ENCODE assay signal across 2 cellular contexts in the genomic region with DNA sequence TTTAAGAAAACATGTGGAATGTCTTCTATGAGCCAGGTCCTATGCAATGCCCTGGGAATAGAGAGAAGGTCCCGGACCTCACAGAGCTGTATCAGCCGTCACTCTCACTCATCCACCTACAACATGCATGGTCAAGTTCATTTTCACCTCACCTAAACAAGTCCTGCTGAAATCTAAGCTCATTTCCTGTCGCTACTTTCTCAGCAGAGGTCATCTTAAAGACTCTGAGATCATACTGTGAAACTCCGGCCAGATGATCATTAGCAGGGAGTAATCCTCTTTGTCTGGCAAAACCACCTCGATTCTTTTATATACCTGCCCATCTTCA.
TF ChIP-seq lines count a peak whose summit lies in the region.

No MANE protein-coding gene starts in this region.

TF ChIP-seq in GM23338, 12 proteins besides CTCF, POLR2A, EP300 and RAD21 (continued from another document):
- TF ChIP-seq EZH2phosphoT487 (IDR thresholded peaks at IDR 0.05; ENCODE audit: unreplicated experiment) (no peak), EZH2 (IDR thresholded peaks at IDR 0.05; ENCODE audit: low read depth, unreplicated experiment) (no peak), POLR2AphosphoS5 (IDR thresholded peaks at IDR 0.05; ENCODE audit: low read depth) (no peak), STAT1 (IDR thresholded peaks at IDR 0.05; ENCODE audit: unreplicated experiment) (no peak), ZNF331 (CRISPR knock-in tag; IDR thresholded peaks at IDR 0.05; ENCODE audit: low read depth) (no peak), ZNF114 (CRISPR knock-in tag; IDR thresholded peaks at IDR 0.05) (no peak), JUNB (IDR thresholded peaks at IDR 0.05; ENCODE audit: unreplicated experiment) (no peak)
- TF ChIP-seq, protein P1, sequence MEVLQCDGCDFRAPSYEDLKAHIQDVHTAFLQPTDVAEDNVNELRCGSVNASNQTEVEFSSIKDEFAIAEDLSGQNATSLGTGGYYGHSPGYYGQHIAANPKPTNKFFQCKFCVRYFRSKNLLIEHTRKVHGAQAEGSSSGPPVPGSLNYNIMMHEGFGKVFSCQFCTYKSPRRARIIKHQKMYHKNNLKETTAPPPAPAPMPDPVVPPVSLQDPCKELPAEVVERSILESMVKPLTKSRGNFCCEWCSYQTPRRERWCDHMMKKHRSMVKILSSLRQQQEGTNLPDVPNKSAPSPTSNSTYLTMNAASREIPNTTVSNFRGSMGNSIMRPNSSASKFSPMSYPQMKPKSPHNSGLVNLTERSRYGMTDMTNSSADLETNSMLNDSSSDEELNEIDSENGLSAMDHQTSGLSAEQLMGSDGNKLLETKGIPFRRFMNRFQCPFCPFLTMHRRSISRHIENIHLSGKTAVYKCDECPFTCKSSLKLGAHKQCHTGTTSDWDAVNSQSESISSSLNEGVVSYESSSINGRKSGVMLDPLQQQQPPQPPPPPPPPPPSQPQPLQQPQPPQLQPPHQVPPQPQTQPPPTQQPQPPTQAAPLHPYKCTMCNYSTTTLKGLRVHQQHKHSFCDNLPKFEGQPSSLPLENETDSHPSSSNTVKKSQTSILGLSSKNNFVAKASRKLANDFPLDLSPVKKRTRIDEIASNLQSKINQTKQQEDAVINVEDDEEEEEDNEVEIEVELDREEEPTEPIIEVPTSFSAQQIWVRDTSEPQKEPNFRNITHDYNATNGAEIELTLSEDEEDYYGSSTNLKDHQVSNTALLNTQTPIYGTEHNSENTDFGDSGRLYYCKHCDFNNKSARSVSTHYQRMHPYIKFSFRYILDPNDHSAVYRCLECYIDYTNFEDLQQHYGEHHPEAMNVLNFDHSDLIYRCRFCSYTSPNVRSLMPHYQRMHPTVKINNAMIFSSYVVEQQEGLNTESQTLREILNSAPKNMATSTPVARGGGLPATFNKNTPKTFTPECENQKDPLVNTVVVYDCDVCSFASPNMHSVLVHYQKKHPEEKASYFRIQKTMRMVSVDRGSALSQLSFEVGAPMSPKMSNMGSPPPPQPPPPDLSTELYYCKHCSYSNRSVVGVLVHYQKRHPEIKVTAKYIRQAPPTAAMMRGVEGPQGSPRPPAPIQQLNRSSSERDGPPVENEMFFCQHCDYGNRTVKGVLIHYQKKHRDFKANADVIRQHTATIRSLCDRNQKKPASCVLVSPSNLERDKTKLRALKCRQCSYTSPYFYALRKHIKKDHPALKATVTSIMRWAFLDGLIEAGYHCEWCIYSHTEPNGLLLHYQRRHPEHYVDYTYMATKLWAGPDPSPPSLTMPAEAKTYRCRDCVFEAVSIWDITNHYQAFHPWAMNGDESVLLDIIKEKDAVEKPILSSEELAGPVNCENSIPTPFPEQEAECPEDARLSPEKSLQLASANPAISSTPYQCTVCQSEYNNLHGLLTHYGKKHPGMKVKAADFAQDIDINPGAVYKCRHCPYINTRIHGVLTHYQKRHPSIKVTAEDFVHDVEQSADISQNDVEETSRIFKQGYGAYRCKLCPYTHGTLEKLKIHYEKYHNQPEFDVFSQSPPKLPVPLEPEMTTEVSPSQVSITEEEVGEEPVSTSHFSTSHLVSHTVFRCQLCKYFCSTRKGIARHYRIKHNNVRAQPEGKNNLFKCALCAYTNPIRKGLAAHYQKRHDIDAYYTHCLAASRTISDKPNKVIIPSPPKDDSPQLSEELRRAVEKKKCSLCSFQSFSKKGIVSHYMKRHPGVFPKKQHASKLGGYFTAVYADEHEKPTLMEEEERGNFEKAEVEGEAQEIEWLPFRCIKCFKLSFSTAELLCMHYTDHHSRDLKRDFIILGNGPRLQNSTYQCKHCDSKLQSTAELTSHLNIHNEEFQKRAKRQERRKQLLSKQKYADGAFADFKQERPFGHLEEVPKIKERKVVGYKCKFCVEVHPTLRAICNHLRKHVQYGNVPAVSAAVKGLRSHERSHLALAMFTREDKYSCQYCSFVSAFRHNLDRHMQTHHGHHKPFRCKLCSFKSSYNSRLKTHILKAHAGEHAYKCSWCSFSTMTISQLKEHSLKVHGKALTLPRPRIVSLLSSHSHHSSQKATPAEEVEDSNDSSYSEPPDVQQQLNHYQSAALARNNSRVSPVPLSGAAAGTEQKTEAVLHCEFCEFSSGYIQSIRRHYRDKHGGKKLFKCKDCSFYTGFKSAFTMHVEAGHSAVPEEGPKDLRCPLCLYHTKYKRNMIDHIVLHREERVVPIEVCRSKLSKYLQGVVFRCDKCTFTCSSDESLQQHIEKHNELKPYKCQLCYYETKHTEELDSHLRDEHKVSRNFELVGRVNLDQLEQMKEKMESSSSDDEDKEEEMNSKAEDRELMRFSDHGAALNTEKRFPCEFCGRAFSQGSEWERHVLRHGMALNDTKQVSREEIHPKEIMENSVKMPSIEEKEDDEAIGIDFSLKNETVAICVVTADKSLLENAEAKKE (CRISPR knock-in tag; IDR thresholded peaks at IDR 0.05) = no peak
- TF ChIP-seq, protein P2, sequence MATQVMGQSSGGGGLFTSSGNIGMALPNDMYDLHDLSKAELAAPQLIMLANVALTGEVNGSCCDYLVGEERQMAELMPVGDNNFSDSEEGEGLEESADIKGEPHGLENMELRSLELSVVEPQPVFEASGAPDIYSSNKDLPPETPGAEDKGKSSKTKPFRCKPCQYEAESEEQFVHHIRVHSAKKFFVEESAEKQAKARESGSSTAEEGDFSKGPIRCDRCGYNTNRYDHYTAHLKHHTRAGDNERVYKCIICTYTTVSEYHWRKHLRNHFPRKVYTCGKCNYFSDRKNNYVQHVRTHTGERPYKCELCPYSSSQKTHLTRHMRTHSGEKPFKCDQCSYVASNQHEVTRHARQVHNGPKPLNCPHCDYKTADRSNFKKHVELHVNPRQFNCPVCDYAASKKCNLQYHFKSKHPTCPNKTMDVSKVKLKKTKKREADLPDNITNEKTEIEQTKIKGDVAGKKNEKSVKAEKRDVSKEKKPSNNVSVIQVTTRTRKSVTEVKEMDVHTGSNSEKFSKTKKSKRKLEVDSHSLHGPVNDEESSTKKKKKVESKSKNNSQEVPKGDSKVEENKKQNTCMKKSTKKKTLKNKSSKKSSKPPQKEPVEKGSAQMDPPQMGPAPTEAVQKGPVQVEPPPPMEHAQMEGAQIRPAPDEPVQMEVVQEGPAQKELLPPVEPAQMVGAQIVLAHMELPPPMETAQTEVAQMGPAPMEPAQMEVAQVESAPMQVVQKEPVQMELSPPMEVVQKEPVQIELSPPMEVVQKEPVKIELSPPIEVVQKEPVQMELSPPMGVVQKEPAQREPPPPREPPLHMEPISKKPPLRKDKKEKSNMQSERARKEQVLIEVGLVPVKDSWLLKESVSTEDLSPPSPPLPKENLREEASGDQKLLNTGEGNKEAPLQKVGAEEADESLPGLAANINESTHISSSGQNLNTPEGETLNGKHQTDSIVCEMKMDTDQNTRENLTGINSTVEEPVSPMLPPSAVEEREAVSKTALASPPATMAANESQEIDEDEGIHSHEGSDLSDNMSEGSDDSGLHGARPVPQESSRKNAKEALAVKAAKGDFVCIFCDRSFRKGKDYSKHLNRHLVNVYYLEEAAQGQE (IDR thresholded peaks at IDR 0.05; ENCODE audit: unreplicated experiment) = no peak

TF ChIP-seq in K562, 482 proteins besides CTCF, POLR2A, EP300 and RAD21 (continued from another document):
- TF ChIP-seq, protein P3, sequence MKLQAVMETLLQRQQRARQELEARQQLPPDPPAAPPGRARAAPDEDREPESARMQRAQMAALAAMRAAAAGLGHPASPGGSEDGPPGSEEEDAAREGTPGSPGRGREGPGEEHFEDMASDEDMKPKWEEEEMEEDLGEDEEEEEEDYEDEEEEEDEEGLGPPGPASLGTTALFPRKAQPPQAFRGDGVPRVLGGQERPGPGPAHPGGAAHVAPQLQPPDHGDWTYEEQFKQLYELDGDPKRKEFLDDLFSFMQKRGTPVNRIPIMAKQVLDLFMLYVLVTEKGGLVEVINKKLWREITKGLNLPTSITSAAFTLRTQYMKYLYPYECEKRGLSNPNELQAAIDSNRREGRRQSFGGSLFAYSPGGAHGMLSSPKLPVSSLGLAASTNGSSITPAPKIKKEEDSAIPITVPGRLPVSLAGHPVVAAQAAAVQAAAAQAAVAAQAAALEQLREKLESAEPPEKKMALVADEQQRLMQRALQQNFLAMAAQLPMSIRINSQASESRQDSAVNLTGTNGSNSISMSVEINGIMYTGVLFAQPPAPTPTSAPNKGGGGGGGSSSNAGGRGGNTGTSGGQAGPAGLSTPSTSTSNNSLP (IDR thresholded peaks at IDR 0.05; ENCODE audit: borderline replicate concordance, low read depth, low read length) = no peak
- TF ChIP-seq, protein P4, sequence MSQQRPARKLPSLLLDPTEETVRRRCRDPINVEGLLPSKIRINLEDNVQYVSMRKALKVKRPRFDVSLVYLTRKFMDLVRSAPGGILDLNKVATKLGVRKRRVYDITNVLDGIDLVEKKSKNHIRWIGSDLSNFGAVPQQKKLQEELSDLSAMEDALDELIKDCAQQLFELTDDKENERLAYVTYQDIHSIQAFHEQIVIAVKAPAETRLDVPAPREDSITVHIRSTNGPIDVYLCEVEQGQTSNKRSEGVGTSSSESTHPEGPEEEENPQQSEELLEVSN (IDR thresholded peaks at IDR 0.05; ENCODE audit: borderline replicate concordance in 1 of 2, extremely low read depth in 1 of 2, insufficient read depth in 1 of 2, insufficient read length in 1 of 2, low read depth in 1 of 2, low read length in 1 of 2, poor library complexity in 1 of 2, severe bottlenecking in 1 of 2) = no peak
- no peak for TF ChIP-seq FOXJ3 (CRISPR knock-in tag; IDR thresholded peaks at IDR 0.05)
